ENCODE assay signal across 2 cellular contexts in genomic region chr22:39308614-39309363, GRCh38.
TF ChIP-seq lines count a peak whose summit lies in the region.

No MANE protein-coding gene starts in this region.

TF ChIP-seq in K562, 482 proteins besides CTCF, POLR2A, EP300 and RAD21 (continued from another document and continues in another):
- no peak for TF ChIP-seq VEZF1 (CRISPR knock-in tag; IDR thresholded peaks at IDR 0.05)
- no peak for TF ChIP-seq SIRT6 (IDR thresholded peaks at IDR 0.05; ENCODE audit: low read depth, low read length)
- no peak for TF ChIP-seq IRF9 (tag; IDR thresholded peaks at IDR 0.05)
- no peak for TF ChIP-seq HEY1 (CRISPR knock-in tag; IDR thresholded peaks at IDR 0.05; ENCODE audit: borderline replicate concordance)
- TF ChIP-seq TRIM24 (IDR thresholded peaks at IDR 0.05): peak; percentile 44 to 49; a peak in 2 of 4 replicates
- no peak for TF ChIP-seq NFIX (CRISPR knock-in tag; IDR thresholded peaks at IDR 0.05; ENCODE audit: low read depth)
- TF ChIP-seq HDAC2 (IDR thresholded peaks at IDR 0.05): 0 out of 2 replicates have a peak, but pooled peaks have one; percentile 18
- TF ChIP-seq NR0B1 (IDR thresholded peaks at IDR 0.05; ENCODE audit: partially characterized antibody): no peak
- no peak for TF ChIP-seq CBX2 (IDR thresholded peaks at IDR 0.05; ENCODE audit: insufficient read depth, low read length, poor library complexity, severe bottlenecking)
- TF ChIP-seq SETDB1 (IDR thresholded peaks at IDR 0.05; ENCODE audit: low read length): no peak
- TF ChIP-seq MEF2D (tag; conservative IDR thresholded peaks at IDR 0.05; ENCODE audit: low read depth): no peak
- TF ChIP-seq NR2C1 (IDR thresholded peaks at IDR 0.05): no peak
- no peak for TF ChIP-seq NR2C1 (tag; IDR thresholded peaks at IDR 0.05)
- TF ChIP-seq ZNF232 (CRISPR knock-in tag; IDR thresholded peaks at IDR 0.05): no peak
- TF ChIP-seq ZNF133 (CRISPR knock-in tag; IDR thresholded peaks at IDR 0.05): no peak
- no peak for TF ChIP-seq XRCC4 (IDR thresholded peaks at IDR 0.05; ENCODE audit: extremely low read depth, insufficient read depth, insufficient read length)
- no peak for TF ChIP-seq CBX8 (IDR thresholded peaks at IDR 0.05; ENCODE audit: borderline replicate concordance, extremely low read depth, low read depth, low read length, poor library complexity, severe bottlenecking)
- no peak for TF ChIP-seq ZBTB5 (IDR thresholded peaks at IDR 0.05)
- no peak for TF ChIP-seq SNRNP70 (optimal IDR thresholded peaks at IDR 0.05; ENCODE audit: low read depth, low read length)
- peak; percentile 63 for TF ChIP-seq EP400 (IDR thresholded peaks at IDR 0.05)

TF ChIP-seq in liver, 16 proteins besides CTCF, POLR2A, EP300 and RAD21 (continued from another document):
- TF ChIP-seq REST (IDR thresholded peaks at IDR 0.05) (no peak), MAX (IDR thresholded peaks at IDR 0.05) (no peak), TAF1 (conservative IDR thresholded peaks at IDR 0.05) (no peak), YY1 (IDR thresholded peaks at IDR 0.05) (no peak), ZBTB33 (IDR thresholded peaks at IDR 0.05) (no peak), FOXA2 (IDR thresholded peaks at IDR 0.05) (no peak), RXRA (IDR thresholded peaks at IDR 0.05) (no peak), SP1 (IDR thresholded peaks at IDR 0.05) (no peak), HNF4A (conservative IDR thresholded peaks at IDR 0.05) (no peak), HNF4G (IDR thresholded peaks at IDR 0.05) (no peak), NR2F2 (IDR thresholded peaks at IDR 0.05) (no peak), GABPA (IDR thresholded peaks at IDR 0.05 in 1 of 2, conservative IDR thresholded peaks at IDR 0.05 in 1 of 2) (no peak), ATF3 (IDR thresholded peaks at IDR 0.05) (peak; percentile 52), JUND (IDR thresholded peaks at IDR 0.05) (peak; percentile 81 to 83)
